18 cellular contexts compared by ENCODE assay signal in the genomic region with DNA sequence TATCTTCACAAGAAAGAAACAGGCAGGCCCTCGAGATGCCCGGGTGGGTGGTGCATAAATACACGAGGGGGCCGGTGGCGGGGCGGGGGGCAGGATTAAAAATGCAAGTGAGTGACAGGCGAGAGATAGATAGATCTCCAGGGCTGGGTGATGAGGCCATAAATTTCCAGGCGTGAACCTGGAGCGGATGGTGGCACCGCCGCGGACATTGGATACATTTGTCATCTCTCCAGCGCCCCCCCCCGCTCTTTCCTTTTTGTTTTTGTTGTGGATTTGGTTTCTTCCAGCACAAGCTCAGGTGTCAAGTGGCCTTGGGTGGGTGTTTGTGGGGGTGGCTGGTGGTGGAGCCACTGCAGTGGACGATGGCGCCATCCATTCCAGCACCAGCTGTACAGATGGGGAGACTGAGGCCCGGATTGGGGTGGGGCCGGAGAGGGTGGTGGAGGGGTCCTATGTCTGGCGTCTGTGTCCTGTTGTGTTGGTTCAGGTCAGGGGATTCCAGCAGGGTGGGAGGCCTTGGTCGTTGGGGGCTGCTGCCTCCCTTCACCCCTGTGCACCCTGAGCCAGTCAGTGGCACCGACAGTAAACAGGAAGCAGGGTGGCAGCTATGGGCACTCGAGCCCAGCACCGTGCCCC. TPM values are rescaled to one million over a fixed set of nuclear protein-coding genes. Genes with fewer than 3 reads are reported as not detected.
DNase-seq lines count a peak whose midpoint lies in the region; ATAC-seq and TF ChIP-seq lines count a peak whose summit lies in the region.
"Had no signal": no experiment of that assay in that cellular context is flagged by ENCODE, and none has a peak within 500 bp of the region (broad histone marks: within the 10 kb centered on the region; RNA-seq: fewer than 3 reads in every experiment).

No MANE protein-coding gene starts in this region.

- peak; percentile 44 for DNase-seq in activated effector memory CD4-positive, alpha-beta T cell treated with anti-CD3 and anti-CD28 coated beads, Interleukin-2, amount 50 U/mL, for 16 hours
- no peak for DNase-seq in activated effector memory CD4-positive, alpha-beta T cell treated with Interleukin-2 at 50 U/mL for 16 hours
- peak; percentile 6 for DNase-seq in activated CD8-positive, alpha-beta memory T cell treated with anti-CD3 and anti-CD28 coated beads, Interleukin-2, amount 50 U/mL, for 4 hours
- peak; percentile 33 for DNase-seq in lower lobe of right lung
- DNase-seq in stimulated activated naive CD8-positive, alpha-beta T cell treated with anti-CD3 and anti-CD28 coated beads, Interleukin-15, Interleukin-2, amounts not matched to agents 100 U/mL and 50 U/mL, for 24 hours, result peak; percentile 0
- DNase-seq in erythroblast (lab: John Stamatoyannopoulos, UW), result no peak
- no peak for DNase-seq in DMS 273 (lab: John Stamatoyannopoulos, UW; ENCODE audit: unreplicated experiment)
- DNase-seq: activated CD8-positive, alpha-beta T cell treated with anti-CD3 and anti-CD28 coated beads, Interleukin-2, amount 10 ng/mL, durations not matched to agents 7 days and 5 days; brain microvascular endothelial cell; colonic mucosa; GM23248; MV-4-11; NCI-H1694; NCI-H69; retina had no signal

- no peaks in the 10 kb centered on the region for H3K9me3 ChIP-seq in lower lobe of right lung
- H3K9me3 ChIP-seq: Caco-2, colonic mucosa had no signal

- H3K27ac ChIP-seq in lower lobe of right lung, result no peak overlapping the region
- H3K27ac ChIP-seq: brain microvascular endothelial cell, colonic mucosa, GM23248 had no signal

- peaks cover 14% of the 10 kb centered on the region for H3K4me1 ChIP-seq in lower lobe of right lung
- H3K4me1 ChIP-seq: colonic mucosa had no signal

- no peaks in the 10 kb centered on the region for H3K36me3 ChIP-seq in lower lobe of right lung
- H3K36me3 ChIP-seq: brain microvascular endothelial cell, colonic mucosa had no signal

- H3K27me3 ChIP-seq in lower lobe of right lung (ENCODE audit: low read depth), result peaks cover 67% of the 10 kb centered on the region

- ATAC-seq in lower lobe of right lung, result no peak
- no peak for ATAC-seq in stimulated activated naive CD8-positive, alpha-beta T cell treated with anti-CD3 and anti-CD28 coated beads, Interleukin-15, Interleukin-2, amounts not matched to agents 100 U/mL and 50 U/mL, for 24 hours
- ATAC-seq in HG03139 (IDR thresholded peaks at IDR 0.05; ENCODE audit: unreplicated experiment), result no peak
- ATAC-seq: activated CD8-positive, alpha-beta T cell treated with anti-CD3 and anti-CD28 coated beads, Interleukin-2, amount 10 ng/mL, durations not matched to agents 7 days and 5 days had no signal

- no peak for TF ChIP-seq POLR2A in erythroblast (IDR thresholded peaks at IDR 0.05; ENCODE audit: low read length)

- H3K4me3 ChIP-seq in lower lobe of right lung, result no peak overlapping the region
- H3K4me3 ChIP-seq: colonic mucosa, GM23248 had no signal

- intact Hi-C loops in lower lobe of right lung (cut with DNase I), result no loop called here

- TF ChIP-seq CTCF in lower lobe of right lung (IDR thresholded peaks at IDR 0.05), result no peak

RNA-seq across cellular contexts. Expression of a gene that starts 2.9 kb away (rescaled TPM):
- total RNA-seq in lower lobe of right lung, result 1.4 TPM
- total RNA-seq: A673; activated CD8-positive, alpha-beta T cell treated with anti-CD3 and anti-CD28 coated beads, Interleukin-2, amount 10 ng/mL, durations not matched to agents 7 days and 5 days had no signal

Comparison
In these comparisons a context has a peak if more than half of its experiments do, and no peak if none do; other contexts are left out.
1. DNase-seq: peak in activated effector memory CD4-positive, alpha-beta T cell treated with anti-CD3 and anti-CD28 coated beads, Interleukin-2, amount 50 U/mL, for 16 hours (single experiment), activated CD8-positive, alpha-beta memory T cell treated with anti-CD3 and anti-CD28 coated beads, Interleukin-2, amount 50 U/mL, for 4 hours (single experiment), lower lobe of right lung (single experiment) and stimulated activated naive CD8-positive, alpha-beta T cell treated with anti-CD3 and anti-CD28 coated beads, Interleukin-15, Interleukin-2, amounts not matched to agents 100 U/mL and 50 U/mL, for 24 hours (single experiment); none in activated effector memory CD4-positive, alpha-beta T cell treated with Interleukin-2 at 50 U/mL for 16 hours (single experiment), erythroblast (0 of 2) and DMS 273 (single experiment).